1 cellular context compared by ENCODE assay signal in the genomic region with DNA sequence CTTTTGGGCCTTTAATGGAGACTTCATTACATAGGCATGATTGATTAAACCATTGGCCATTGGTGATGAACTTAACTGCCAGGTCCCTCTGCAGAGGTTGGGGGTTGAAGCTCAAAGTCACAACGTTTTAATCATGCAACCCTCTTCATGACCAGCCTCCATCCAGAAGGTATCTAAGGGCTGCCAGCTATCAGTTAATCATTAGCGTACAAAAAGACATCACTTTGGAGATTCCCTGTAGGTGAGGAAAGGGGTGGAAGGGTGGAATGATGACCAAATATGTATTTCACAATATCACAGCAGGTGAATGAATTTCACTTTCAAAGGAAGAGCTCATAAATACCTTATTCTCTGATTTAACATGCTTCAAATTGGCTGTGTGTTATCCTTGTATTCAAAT.
TF ChIP-seq lines count a peak whose summit lies in the region.

No MANE protein-coding gene starts in this region.

TF ChIP-seq in HepG2, 621 proteins besides CTCF, POLR2A, EP300 and RAD21 (continued from another document):
- TF ChIP-seq MYPOP (CRISPR knock-in tag; IDR thresholded peaks at IDR 0.05) (0 out of 2 replicates have a peak, but pooled peaks have one; percentile 10), CEBPB (IDR thresholded peaks at IDR 0.05; ENCODE audit: borderline replicate concordance, low read depth, low read length) (peak; percentile 85), ZNF746 (CRISPR knock-in tag; IDR thresholded peaks at IDR 0.05) (no peak), ZNF598 (CRISPR knock-in tag; IDR thresholded peaks at IDR 0.05; ENCODE audit: borderline replicate concordance) (no peak)
